In genomic region chr19:19900574-19901444, GRCh38 we compare ENCODE assay signal across 1 cellular context.
TF ChIP-seq lines count a peak whose summit lies in the region.

ZNF93 (plus strand) TSS chr19:19900946; CDS start chr19:19901089, 143 bp downstream.

TF ChIP-seq in K562, 482 proteins besides CTCF, POLR2A, EP300 and RAD21 (continued from another document and continues in another):
- TF ChIP-seq ZBTB12 (CRISPR knock-in tag; IDR thresholded peaks at IDR 0.05) (no peak), CREB3L1 (IDR thresholded peaks at IDR 0.05; ENCODE audit: borderline replicate concordance, low read depth) (no peak), USF1 (CRISPR knock-in tag; IDR thresholded peaks at IDR 0.05) (peak; percentile 89), POLR2AphosphoS5 (IDR thresholded peaks at IDR 0.05; ENCODE audit: control insufficient read depth, insufficient read depth, low read depth, low read length) (peak; percentile 79), TAF9B (IDR thresholded peaks at IDR 0.05; ENCODE audit: partially characterized antibody) (peak; percentile 66), ZNF224 (CRISPR knock-in tag; IDR thresholded peaks at IDR 0.05) (no peak), EP400 (IDR thresholded peaks at IDR 0.05) (peak; percentile 29; the same call in 1 of the 2 replicates), MNT (conservative IDR thresholded peaks at IDR 0.05) (peak in 1 of 2 experiments; percentile 41; a peak in 1 of 4 replicates), ATF6 (CRISPR knock-in tag; IDR thresholded peaks at IDR 0.05) (0 out of 2 replicates have a peak, but pooled peaks have one; percentile 53), PML (IDR thresholded peaks at IDR 0.05; ENCODE audit: low read length) (peak; percentile 82), BHLHE40 (IDR thresholded peaks at IDR 0.05; ENCODE audit: low read length) (peak; percentile 51), AFF1 (IDR thresholded peaks at IDR 0.05; ENCODE audit: low read depth in 1 of 2, partially characterized antibody in 2 of 2) (peak; percentile 0 to 13), PKNOX1 (IDR thresholded peaks at IDR 0.05) (peak; percentile 98), FOSL1 (tag; conservative IDR thresholded peaks at IDR 0.05) (no peak), FOXM1 (IDR thresholded peaks at IDR 0.05; ENCODE audit: low read depth) (no peak), FOXM1 (CRISPR knock-in tag; IDR thresholded peaks at IDR 0.05; ENCODE audit: low read depth) (no peak), ZBTB17 (CRISPR knock-in tag; IDR thresholded peaks at IDR 0.05) (0 out of 2 replicates have a peak, but pooled peaks have one; percentile 9), MBD2 (IDR thresholded peaks at IDR 0.05; ENCODE audit: borderline replicate concordance, low read depth) (peak; percentile 85), PCBP2 (IDR thresholded peaks at IDR 0.05; ENCODE audit: low read depth, low read length, poor library complexity, severe bottlenecking) (no peak), DIDO1 (tag; IDR thresholded peaks at IDR 0.05; ENCODE audit: low read depth) (no peak), SUPT5H (IDR thresholded peaks at IDR 0.05) (peak; percentile 86), ZNF449 (CRISPR knock-in tag; IDR thresholded peaks at IDR 0.05) (no peak), SP2 (IDR thresholded peaks at IDR 0.05; ENCODE audit: extremely low read depth, low read depth, low read length, poor library complexity, severe bottlenecking) (peak; percentile 57), CREB1 (IDR thresholded peaks at IDR 0.05) (no peak), CREB1 (CRISPR knock-in tag; IDR thresholded peaks at IDR 0.05) (peak; percentile 23; the same call in 1 of the 2 replicates), POLR2B (IDR thresholded peaks at IDR 0.05; ENCODE audit: low read depth, partially characterized antibody) (peak; percentile 84), ZBTB33 (CRISPR knock-in tag; IDR thresholded peaks at IDR 0.05) (0 out of 2 replicates have a peak, but pooled peaks have one; percentile 16), HDAC3 (IDR thresholded peaks at IDR 0.05; ENCODE audit: borderline replicate concordance, partially characterized antibody) (peak; percentile 28), PBX2 (CRISPR knock-in tag; IDR thresholded peaks at IDR 0.05; ENCODE audit: low read depth) (peak; percentile 84), PBX2 (tag; conservative IDR thresholded peaks at IDR 0.05; ENCODE audit: low read depth) (peak; percentile 94), NR1H2 (CRISPR knock-in tag; IDR thresholded peaks at IDR 0.05) (0 out of 2 replicates have a peak, but pooled peaks have one; percentile 21), KDM5B (IDR thresholded peaks at IDR 0.05; ENCODE audit: insufficient replicate concordance, low read depth, low read length) (peak; percentile 83), RBM22 (IDR thresholded peaks at IDR 0.05; ENCODE audit: low read depth, low read length, poor library complexity, severe bottlenecking) (peak; percentile 57), JUND (IDR thresholded peaks at IDR 0.05; ENCODE audit: borderline replicate concordance, low read depth, low read length) (peak; percentile 11; the same call in 1 of the 2 replicates), JUND (tag; IDR thresholded peaks at IDR 0.05; ENCODE audit: borderline replicate concordance, low read depth, low read length) (no peak; the same call in 2 of the 3 replicates), POLR2G (IDR thresholded peaks at IDR 0.05; ENCODE audit: low read depth, low read length) (peak; percentile 86), ZBTB9 (CRISPR knock-in tag; IDR thresholded peaks at IDR 0.05) (peak; percentile 22; the same call in 1 of the 2 replicates), CBX8 (IDR thresholded peaks at IDR 0.05; ENCODE audit: borderline replicate concordance, extremely low read depth, low read depth, low read length, poor library complexity, severe bottlenecking) (no peak)
